1 cellular context compared by ENCODE assay signal in the genomic region with DNA sequence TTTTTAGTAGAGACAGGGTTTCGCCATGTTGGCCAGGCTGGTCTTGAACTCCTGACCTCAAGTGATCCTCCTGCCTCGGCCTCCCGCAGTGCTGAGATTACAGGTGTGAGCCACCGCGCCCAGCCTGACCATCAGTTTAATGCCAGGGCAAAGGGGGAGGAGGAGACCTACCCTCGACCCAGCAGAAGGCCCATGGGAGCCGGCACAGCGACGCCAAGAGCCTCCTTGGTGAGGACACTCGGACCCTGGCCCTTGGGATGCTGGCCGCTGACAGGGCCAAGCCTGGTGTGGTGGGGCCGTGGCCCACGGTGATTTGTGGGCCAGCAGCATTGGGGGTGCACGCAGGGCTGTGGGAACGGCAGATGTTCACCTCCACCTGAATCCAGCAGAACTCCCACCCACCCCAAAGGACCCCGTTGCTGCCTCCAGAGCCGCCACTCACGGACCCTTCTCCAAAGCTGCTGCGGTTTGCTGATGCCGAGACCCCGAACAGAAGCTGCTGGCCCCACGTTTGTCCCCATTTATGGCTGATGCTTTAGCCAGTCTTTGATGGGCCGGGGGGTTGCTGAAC.
TF ChIP-seq lines count a peak whose summit lies in the region.

No MANE protein-coding gene starts in this region.

TF ChIP-seq in HepG2, 621 proteins besides CTCF, POLR2A, EP300 and RAD21:
- TF ChIP-seq ZNF589 (CRISPR knock-in tag; conservative IDR thresholded peaks at IDR 0.05) (no peak), AGO2 (optimal IDR thresholded peaks at IDR 0.05; ENCODE audit: low read depth, low read length) (peak; percentile 11)
TF ChIP-seq in HepG2: peak in this region for 1.
